28 cellular contexts compared by ENCODE assay signal in the genomic region with DNA sequence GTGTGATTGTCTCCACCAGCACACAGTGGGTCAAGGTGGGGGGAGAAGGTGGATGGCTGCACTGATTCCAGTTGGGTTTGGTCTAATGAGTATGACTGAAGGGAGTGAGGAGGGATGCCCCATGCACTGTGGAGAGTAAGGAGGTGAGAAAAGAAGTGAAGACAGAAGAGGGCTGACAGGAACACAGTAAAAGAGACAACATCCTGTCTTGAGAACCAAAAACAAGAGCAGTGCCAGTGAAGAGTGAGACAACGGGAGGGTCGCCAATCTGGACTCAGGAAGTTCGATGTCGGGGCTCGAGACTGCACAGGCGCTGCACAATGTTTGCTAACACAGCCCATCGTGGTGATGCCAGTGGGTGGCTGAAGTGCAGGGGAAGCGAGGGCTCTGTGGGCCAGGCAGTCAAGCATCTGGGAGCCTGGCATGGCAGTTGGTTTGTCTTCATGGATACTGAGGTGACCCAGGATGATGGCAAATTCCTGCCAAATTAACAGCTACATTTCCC. TPM values are rescaled to one million over a fixed set of nuclear protein-coding genes. Genes with fewer than 3 reads are reported as not detected.
A peak's percentile ranks its signal among the peaks of the same experiment; 100 is the strongest.
DNase-seq lines count a peak whose midpoint lies in the region; ATAC-seq and TF ChIP-seq lines count a peak whose summit lies in the region.
"Had no signal": no experiment of that assay in that cellular context is flagged by ENCODE, and none has a peak within 500 bp of the region (broad histone marks: within the 10 kb centered on the region; RNA-seq: fewer than 3 reads in every experiment).

No MANE protein-coding gene starts in this region.

- no peaks in the 10 kb centered on the region for H3K9me3 ChIP-seq in AG04450 (ENCODE audit: control insufficient read depth, insufficient read depth, low read length)
- H3K9me3 ChIP-seq: thoracic aorta, uterus had no signal

- H3K27ac ChIP-seq in AG04450 (ENCODE audit: low read depth, low read length): peak overlapping the region; percentile 21
- H3K27ac ChIP-seq: thoracic aorta, uterus, WERI-Rb-1 had no signal

- peaks cover 40% of the 10 kb centered on the region for H3K36me3 Mint-ChIP-seq in T-helper 2 cell treated with Interferon-gamma antibody and Interleukin-4, amounts not matched to agents 5 μg/mL and 100 μg/mL, for 36 hours (ENCODE audit: low read depth)
- H3K36me3 Mint-ChIP-seq in activated T-helper 1 cell treated with anti-CD3 and anti-CD28 coated beads, Interleukin-12 subunit alpha, Interleukin-12 subunit beta, Interleukin-2, Interleukin-4 antibody, amounts not matched to agents 30 ng/mL and 10 ng/mL and 1 ng/mL, durations not matched to agents 14 hours and 24 hours and 36 hours (ENCODE audit: low read depth): peaks cover 37% of the 10 kb centered on the region
- H3K36me3 Mint-ChIP-seq in immature natural killer cell: peaks cover 0 to 38% (median 27%) of the 10 kb centered on the region in 3 donors

- TF ChIP-seq CTCF in AG04450 (IDR thresholded peaks at IDR 0.05; ENCODE audit: low read depth, low read length): no peak

- no peak overlapping the region for H3K4me3 ChIP-seq in AG04450 (ENCODE audit: low read depth, low read length)
- H3K4me3 ChIP-seq: thoracic aorta, uterus had no signal

- intact Hi-C loops in activated T-helper 1 cell treated with anti-CD3 and anti-CD28 coated beads, Interleukin-12 subunit alpha, Interleukin-12 subunit beta, Interleukin-2, Interleukin-4 antibody, amounts not matched to agents 30 ng/mL and 10 ng/mL and 1 ng/mL, durations not matched to agents 14 hours and 24 hours and 36 hours (cut with micrococcal nuclease): no loop called here

- CTCF ChIA-PET in AG04450 (lab: Charles Lee): no interaction called here

- POLR2A ChIA-PET in AG04450 (lab: Yijun Ruan, JAX): no interaction called here

- no peak overlapping the region for H3K4me3 Mint-ChIP-seq in T-helper 2 cell treated with Interferon-gamma antibody and Interleukin-4, amounts not matched to agents 5 μg/mL and 100 μg/mL, for 36 hours
- H3K4me3 Mint-ChIP-seq in activated T-helper 1 cell treated with anti-CD3 and anti-CD28 coated beads, Interleukin-12 subunit alpha, Interleukin-12 subunit beta, Interleukin-2, Interleukin-4 antibody, amounts not matched to agents 30 ng/mL and 10 ng/mL and 1 ng/mL, durations not matched to agents 14 hours and 24 hours and 36 hours: no peak overlapping the region
- H3K4me3 Mint-ChIP-seq in immature natural killer cell: no peak overlapping the region
- H3K4me3 Mint-ChIP-seq: HFFc6 had no signal

- H3K27me3 Mint-ChIP-seq in T-helper 2 cell treated with Interferon-gamma antibody and Interleukin-4, amounts not matched to agents 5 μg/mL and 100 μg/mL, for 36 hours (ENCODE audit: low read depth): no peaks in the 10 kb centered on the region
- H3K27me3 Mint-ChIP-seq in activated T-helper 1 cell treated with anti-CD3 and anti-CD28 coated beads, Interleukin-12 subunit alpha, Interleukin-12 subunit beta, Interleukin-2, Interleukin-4 antibody, amounts not matched to agents 30 ng/mL and 10 ng/mL and 1 ng/mL, durations not matched to agents 14 hours and 24 hours and 36 hours (ENCODE audit: insufficient read depth): no peaks in the 10 kb centered on the region
- H3K27me3 Mint-ChIP-seq in immature natural killer cell (ENCODE audit: low read depth in 3 of 3): peaks cover 0 to 2% (median 0%) of the 10 kb centered on the region in 3 donors

- peaks cover 10% of the 10 kb centered on the region for H3K4me1 Mint-ChIP-seq in T-helper 2 cell treated with Interferon-gamma antibody and Interleukin-4, amounts not matched to agents 5 μg/mL and 100 μg/mL, for 36 hours (ENCODE audit: low read depth)
- H3K4me1 Mint-ChIP-seq in activated T-helper 1 cell treated with anti-CD3 and anti-CD28 coated beads, Interleukin-12 subunit alpha, Interleukin-12 subunit beta, Interleukin-2, Interleukin-4 antibody, amounts not matched to agents 30 ng/mL and 10 ng/mL and 1 ng/mL, durations not matched to agents 14 hours and 24 hours and 36 hours (ENCODE audit: low read depth): peaks cover 27% of the 10 kb centered on the region
- H3K4me1 Mint-ChIP-seq in immature natural killer cell: peaks cover 24 to 38% of the 10 kb centered on the region in 2 donors

- ATAC-seq in HG03457 (IDR thresholded peaks at IDR 0.05; ENCODE audit: unreplicated experiment): no peak
- no peak for ATAC-seq in HG03565 (IDR thresholded peaks at IDR 0.05; ENCODE audit: unreplicated experiment)
- ATAC-seq: left lobe of liver, PC-3, Right ventricle myocardium inferior, SK-N-SH treated with all-trans-retinoic acid at 6 μM for 48 hours had no signal

- no peaks in the 10 kb centered on the region for H3K27me3 ChIP-seq in AG04450 (ENCODE audit: control insufficient read depth, insufficient read depth, low read length)
- H3K27me3 ChIP-seq: uterus had no signal

- DNase-seq in T-helper 2 cell treated with Interferon-gamma antibody and Interleukin-4, amounts not matched to agents 5 μg/mL and 100 μg/mL, for 36 hours (ENCODE audit: low spot score): no peak
- DNase-seq in T-helper 2 cell: no peak
- DNase-seq in AG04450 (ENCODE audit: low read depth, low spot score): no peak
- DNase-seq in activated T-helper 1 cell treated with anti-CD3 and anti-CD28 coated beads, Interleukin-12 subunit alpha, Interleukin-12 subunit beta, Interleukin-2, Interleukin-4 antibody, amounts not matched to agents 30 ng/mL and 10 ng/mL and 1 ng/mL, durations not matched to agents 14 hours and 24 hours and 36 hours (ENCODE audit: low spot score): no peak
- DNase-seq in immature natural killer cell: no peak
- DNase-seq in cerebellum (ENCODE audit: low spot score): no peak
- DNase-seq: 8988T; activated CD4-positive, alpha-beta T cell treated with anti-CD3 and anti-CD28 coated beads, Interleukin-2, amount 50 U/mL, for 48 hours; DMS53; GOT3; HFFc6; IMR-90; NCI-H1048; NCI-H187; NCI-H2171 treated with DMSO at 0.1 percent for 48 hours; NCI-H524; nucleus accumbens; PC-3; stimulated activated naive CD4-positive, alpha-beta T cell; T1000; uterus; WERI-Rb-1 had no signal

- H3K9me3 Mint-ChIP-seq in T-helper 2 cell treated with Interferon-gamma antibody and Interleukin-4, amounts not matched to agents 5 μg/mL and 100 μg/mL, for 36 hours: no peaks in the 10 kb centered on the region
- H3K9me3 Mint-ChIP-seq in activated T-helper 1 cell treated with anti-CD3 and anti-CD28 coated beads, Interleukin-12 subunit alpha, Interleukin-12 subunit beta, Interleukin-2, Interleukin-4 antibody, amounts not matched to agents 30 ng/mL and 10 ng/mL and 1 ng/mL, durations not matched to agents 14 hours and 24 hours and 36 hours: no peaks in the 10 kb centered on the region
- H3K9me3 Mint-ChIP-seq in immature natural killer cell: no peaks in the 10 kb centered on the region
- H3K9me3 Mint-ChIP-seq: HFFc6 had no signal

- peak overlapping the region; percentile 46 for H3K27ac Mint-ChIP-seq in T-helper 2 cell treated with Interferon-gamma antibody and Interleukin-4, amounts not matched to agents 5 μg/mL and 100 μg/mL, for 36 hours
- H3K27ac Mint-ChIP-seq in activated T-helper 1 cell treated with anti-CD3 and anti-CD28 coated beads, Interleukin-12 subunit alpha, Interleukin-12 subunit beta, Interleukin-2, Interleukin-4 antibody, amounts not matched to agents 30 ng/mL and 10 ng/mL and 1 ng/mL, durations not matched to agents 14 hours and 24 hours and 36 hours: peak overlapping the region; percentile 55
- H3K27ac Mint-ChIP-seq in immature natural killer cell: peak overlapping the region; percentile 9 to 65 (median 41)
- H3K27ac Mint-ChIP-seq: HFFc6 had no signal

RNA-seq across cellular contexts. Expression of a gene that starts 34.1 kb away (rescaled TPM):
- polyA plus RNA-seq in AG04450 (2011; rRNA removed) (76.7 and 96.7 TPM in 2 replicates), immature natural killer cell (10 to 100 TPM; 18.1 to 25.9 (median 19.2) TPM)
- 55.3 and 76.7 TPM in 2 replicates for polyA minus RNA-seq in AG04450 (2011; rRNA and poly(A)+ RNA removed)
- total RNA-seq in activated T-helper 1 cell treated with anti-CD3 and anti-CD28 coated beads, Interleukin-12 subunit alpha, Interleukin-12 subunit beta, Interleukin-2, Interleukin-4 antibody, amounts not matched to agents 30 ng/mL and 10 ng/mL and 1 ng/mL, durations not matched to agents 14 hours and 24 hours and 36 hours: 21.4 and 22.3 TPM in 2 replicates
- 11.2 TPM for total RNA-seq in cerebellum
